ENCODE assay signal across 16 cellular contexts in the genomic region with DNA sequence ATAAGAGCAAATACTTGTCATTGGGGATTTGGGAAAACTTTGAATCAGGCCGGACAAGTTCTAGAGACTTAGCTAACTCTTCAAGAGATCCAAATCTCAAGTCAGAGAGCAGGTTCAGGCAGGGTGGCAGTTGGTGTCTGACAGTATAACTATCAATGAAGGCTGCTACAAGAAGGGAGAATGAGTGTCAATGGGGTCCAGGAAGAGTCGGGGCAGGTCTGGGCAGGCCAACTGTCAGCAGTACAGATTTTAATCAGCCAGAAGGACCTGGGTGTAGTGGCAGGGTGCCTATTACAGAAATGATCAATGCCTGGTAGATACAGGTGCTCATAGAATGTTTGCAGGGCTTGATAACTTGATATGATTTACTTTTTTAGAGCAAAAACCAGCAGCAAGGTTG.
DNase-seq lines count a peak whose midpoint lies in the region; ATAC-seq and TF ChIP-seq lines count a peak whose summit lies in the region.
"Had no signal": no experiment of that assay in that cellular context is flagged by ENCODE, and none has a peak within 500 bp of the region (broad histone marks: within the 10 kb centered on the region; RNA-seq: fewer than 3 reads in every experiment).

No MANE protein-coding gene starts in this region.

- 55% methylated on average over 2 of the region's 2 CpGs for WGBS in SK-N-SH (ENCODE audit: low lambda C conversion rate)

- in situ Hi-C loops in brain microvascular endothelial cell (cut with HindIII; ENCODE audit: low pct_ligation_motif_present, low sequenced_read_pairs) = no loop called here

- CTCF ChIA-PET in SK-N-SH (lab: Yijun Ruan, JAX) = interaction anchor here (1.4 kb wide), 1 partner anchor 16 kb away, joined by 5 read pairs; no protein-coding TSS in a partner anchor

- ATAC-seq in GM18867 (IDR thresholded peaks at IDR 0.05; ENCODE audit: unreplicated experiment) = peak; percentile 88
- no peak for ATAC-seq in GM23338
- no peak for ATAC-seq in HG02884 (IDR thresholded peaks at IDR 0.05; ENCODE audit: unreplicated experiment)

- no peak for TF ChIP-seq CTCF in GM23338 (conservative IDR thresholded peaks at IDR 0.05; ENCODE audit: low read depth in 2 of 2)
- no peak for TF ChIP-seq CTCF in WERI-Rb-1 (IDR thresholded peaks at IDR 0.05; ENCODE audit: low read depth, low read length)
- no peak for TF ChIP-seq CTCF in SK-N-SH (IDR thresholded peaks at IDR 0.05)
- TF ChIP-seq CTCF in brain microvascular endothelial cell (IDR thresholded peaks at IDR 0.05; ENCODE audit: low read depth, low read length, missing control alignments) = no peak

- no peak overlapping the region for H3K4me3 Mint-ChIP-seq in GM23338
- H3K4me3 Mint-ChIP-seq: activated CD4-positive, alpha-beta memory T cell treated with anti-CD3 and anti-CD28 coated beads for 36 hours had no signal

- H3K4me2 ChIP-seq in GM23338 (no peak overlapping the region), SK-N-SH (no peak overlapping the region)
- H3K4me2 ChIP-seq: PC-9 had no signal

- H3K36me3 ChIP-seq in GM23338 (ENCODE audit: insufficient read depth) (no peaks in the 10 kb centered on the region), WERI-Rb-1 (no peaks in the 10 kb centered on the region), SK-N-SH (replicated peaks in 1 of 2; ENCODE audit: control insufficient read depth in 1 of 2, insufficient read depth in 2 of 2, low read length in 1 of 2) (no peaks in the 10 kb centered on the region), brain microvascular endothelial cell (replicated peaks) (no peaks in the 10 kb centered on the region)
- H3K36me3 ChIP-seq: thyroid gland had no signal

- H3K36me3 Mint-ChIP-seq in GM23338 (ENCODE audit: low read depth) = no peaks in the 10 kb centered on the region
- H3K36me3 Mint-ChIP-seq: activated CD4-positive, alpha-beta memory T cell treated with anti-CD3 and anti-CD28 coated beads for 36 hours had no signal

- H3K4me3 ChIP-seq in GM23338 = no peak overlapping the region
- H3K4me3 ChIP-seq in WERI-Rb-1 (ENCODE audit: low read depth, low read length) = no peak overlapping the region
- no peak overlapping the region for H3K4me3 ChIP-seq in SK-N-SH (ENCODE audit: low read depth in 2 of 2, low read length in 1 of 2)
- no peak overlapping the region for H3K4me3 ChIP-seq in brain microvascular endothelial cell (ENCODE audit: low read depth, low read length)
- H3K4me3 ChIP-seq: PC-9, thyroid gland had no signal

- no peak for TF ChIP-seq EP300 in SK-N-SH (IDR thresholded peaks at IDR 0.05; ENCODE audit: borderline replicate concordance in 1 of 2, low read depth in 1 of 2, low read length in 1 of 2)

- no peaks in the 10 kb centered on the region for H3F3A ChIP-seq in GM23338 (replicated peaks; ENCODE audit: low read depth)
- H3F3A ChIP-seq in SK-N-SH (replicated peaks; ENCODE audit: insufficient read depth) = no peaks in the 10 kb centered on the region

- no peak overlapping the region for H3K27ac ChIP-seq in GM23338 (ENCODE audit: low read depth)
- H3K27ac ChIP-seq in WERI-Rb-1 = no peak overlapping the region
- no peak overlapping the region for H3K27ac ChIP-seq in SK-N-SH (ENCODE audit: low read depth in 2 of 2, low read length in 1 of 2)
- H3K27ac ChIP-seq in brain microvascular endothelial cell = no peak overlapping the region
- H3K27ac ChIP-seq: parathyroid adenoma, PC-9, thyroid gland had no signal

- H3K27ac Mint-ChIP-seq in GM23338 = 0 out of 2 replicates have a peak overlapping the region, but pooled peaks have one; percentile 5
- H3K27ac Mint-ChIP-seq: activated CD4-positive, alpha-beta memory T cell treated with anti-CD3 and anti-CD28 coated beads for 36 hours had no signal

- H4K20me1 ChIP-seq in GM23338 (replicated peaks; ENCODE audit: insufficient read depth) = no peaks in the 10 kb centered on the region
- no peaks in the 10 kb centered on the region for H4K20me1 ChIP-seq in SK-N-SH (ENCODE audit: insufficient read depth)

- H3K9ac ChIP-seq in SK-N-SH = no peak overlapping the region
- H3K9ac ChIP-seq: parathyroid adenoma had no signal

- no peaks in the 10 kb centered on the region for H3K27me3 ChIP-seq in GM23338 (ENCODE audit: insufficient read depth)
- no peaks in the 10 kb centered on the region for H3K27me3 ChIP-seq in WERI-Rb-1 (ENCODE audit: insufficient read depth, low read depth, severe bottlenecking)
- no peaks in the 10 kb centered on the region for H3K27me3 ChIP-seq in SK-N-SH (ENCODE audit: insufficient read depth)
- H3K27me3 ChIP-seq in brain microvascular endothelial cell (replicated peaks) = no peaks in the 10 kb centered on the region
- H3K27me3 ChIP-seq: thyroid gland had no signal

- no peak overlapping the region for H2AFZ ChIP-seq in GM23338
- H2AFZ ChIP-seq in SK-N-SH (ENCODE audit: low read depth) = no peak overlapping the region
- H2AFZ ChIP-seq: parathyroid adenoma, PC-9 had no signal

- no peaks in the 10 kb centered on the region for H3K27me3 Mint-ChIP-seq in GM23338 (ENCODE audit: insufficient read depth, low read depth, poor library complexity)
- H3K27me3 Mint-ChIP-seq: activated CD4-positive, alpha-beta memory T cell treated with anti-CD3 and anti-CD28 coated beads for 36 hours had no signal

- no peaks in the 10 kb centered on the region for H3K9me3 Mint-ChIP-seq in GM23338

- DNase-seq in GM23338 (ENCODE audit: low spot score) (no peak), NCI-H1105 treated with DMSO at 0.1 percent for 48 hours (lab: John Stamatoyannopoulos, UW) (peak; percentile 88), WERI-Rb-1 (peak; percentile 10), SK-N-SH (no peak), brain microvascular endothelial cell (no peak)
- DNase-seq: activated CD4-positive, alpha-beta memory T cell treated with anti-CD3 and anti-CD28 coated beads for 36 hours; central memory CD4-positive, alpha-beta T cell; DMS 273 treated with DMSO at 0.1 percent for 48 hours; hypothalamus; NCI-H2107; PC-9; stimulated activated CD4-positive, alpha-beta T cell treated with anti-CD3 and anti-CD28 coated beads, Interleukin-4, amount 100 ng/mL, for 1 hour; thyroid gland had no signal

- H3K9me2 ChIP-seq in GM23338 (ENCODE audit: insufficient read depth) (no peaks in the 10 kb centered on the region), SK-N-SH (no peaks in the 10 kb centered on the region)

- TF ChIP-seq RAD21 in SK-N-SH (IDR thresholded peaks at IDR 0.05; ENCODE audit: low read length) = no peak

- no peaks in the 10 kb centered on the region for H3K4me1 ChIP-seq in GM23338 (ENCODE audit: insufficient read depth)
- no peaks in the 10 kb centered on the region for H3K4me1 ChIP-seq in SK-N-SH (ENCODE audit: control insufficient read depth in 1 of 2, insufficient read depth in 2 of 2, low read depth in 1 of 2, low read length in 1 of 2)
- H3K4me1 ChIP-seq: parathyroid adenoma, thyroid gland had no signal

- H3K79me2 ChIP-seq in GM23338 (replicated peaks; ENCODE audit: insufficient read depth) (no peaks in the 10 kb centered on the region), SK-N-SH (ENCODE audit: insufficient read depth) (no peaks in the 10 kb centered on the region)
- H3K79me2 ChIP-seq: parathyroid adenoma had no signal

- POLR2A ChIA-PET in SK-N-SH (lab: Yijun Ruan, JAX) = no interaction called here

- H3K4me1 Mint-ChIP-seq in GM23338 = no peaks in the 10 kb centered on the region

- H3K9me3 ChIP-seq in WERI-Rb-1 (ENCODE audit: severe bottlenecking) = no peaks in the 10 kb centered on the region
- no peaks in the 10 kb centered on the region for H3K9me3 ChIP-seq in SK-N-SH
- H3K9me3 ChIP-seq: thyroid gland had no signal

TF ChIP-seq in GM23338, 12 proteins besides CTCF, POLR2A, EP300 and RAD21 (continues in another document):
- TF ChIP-seq ZNF114 (CRISPR knock-in tag; IDR thresholded peaks at IDR 0.05) (no peak), ZNF331 (CRISPR knock-in tag; IDR thresholded peaks at IDR 0.05; ENCODE audit: low read depth) (no peak), EZH2 (IDR thresholded peaks at IDR 0.05; ENCODE audit: low read depth, unreplicated experiment) (no peak), JUNB (IDR thresholded peaks at IDR 0.05; ENCODE audit: unreplicated experiment) (no peak), STAT1 (IDR thresholded peaks at IDR 0.05; ENCODE audit: unreplicated experiment) (no peak), EZH2phosphoT487 (IDR thresholded peaks at IDR 0.05; ENCODE audit: unreplicated experiment) (no peak)
- TF ChIP-seq, protein P1, sequence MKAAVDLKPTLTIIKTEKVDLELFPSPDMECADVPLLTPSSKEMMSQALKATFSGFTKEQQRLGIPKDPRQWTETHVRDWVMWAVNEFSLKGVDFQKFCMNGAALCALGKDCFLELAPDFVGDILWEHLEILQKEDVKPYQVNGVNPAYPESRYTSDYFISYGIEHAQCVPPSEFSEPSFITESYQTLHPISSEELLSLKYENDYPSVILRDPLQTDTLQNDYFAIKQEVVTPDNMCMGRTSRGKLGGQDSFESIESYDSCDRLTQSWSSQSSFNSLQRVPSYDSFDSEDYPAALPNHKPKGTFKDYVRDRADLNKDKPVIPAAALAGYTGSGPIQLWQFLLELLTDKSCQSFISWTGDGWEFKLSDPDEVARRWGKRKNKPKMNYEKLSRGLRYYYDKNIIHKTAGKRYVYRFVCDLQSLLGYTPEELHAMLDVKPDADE (IDR thresholded peaks at IDR 0.05) = no peak

TF ChIP-seq in SK-N-SH, 30 proteins besides CTCF, POLR2A, EP300 and RAD21 (continues in another document):
- TF ChIP-seq FOXM1 (IDR thresholded peaks at IDR 0.05; ENCODE audit: low read depth) = no peak
- TF ChIP-seq RFX5 (IDR thresholded peaks at IDR 0.05; ENCODE audit: low read length) = no peak
- TF ChIP-seq TEAD4 (IDR thresholded peaks at IDR 0.05; ENCODE audit: borderline replicate concordance, insufficient read depth) = no peak
- no peak for TF ChIP-seq SMC3 (IDR thresholded peaks at IDR 0.05; ENCODE audit: low read depth, low read length)
- no peak for TF ChIP-seq SIN3A (IDR thresholded peaks at IDR 0.05; ENCODE audit: borderline replicate concordance, low read depth, low read length)
- TF ChIP-seq JUND (IDR thresholded peaks at IDR 0.05) = no peak
- no peak for TF ChIP-seq YY1 (IDR thresholded peaks at IDR 0.05; ENCODE audit: low read depth)
- no peak for TF ChIP-seq NRF1 (IDR thresholded peaks at IDR 0.05; ENCODE audit: low read depth, low read length)
- TF ChIP-seq, protein P2, sequence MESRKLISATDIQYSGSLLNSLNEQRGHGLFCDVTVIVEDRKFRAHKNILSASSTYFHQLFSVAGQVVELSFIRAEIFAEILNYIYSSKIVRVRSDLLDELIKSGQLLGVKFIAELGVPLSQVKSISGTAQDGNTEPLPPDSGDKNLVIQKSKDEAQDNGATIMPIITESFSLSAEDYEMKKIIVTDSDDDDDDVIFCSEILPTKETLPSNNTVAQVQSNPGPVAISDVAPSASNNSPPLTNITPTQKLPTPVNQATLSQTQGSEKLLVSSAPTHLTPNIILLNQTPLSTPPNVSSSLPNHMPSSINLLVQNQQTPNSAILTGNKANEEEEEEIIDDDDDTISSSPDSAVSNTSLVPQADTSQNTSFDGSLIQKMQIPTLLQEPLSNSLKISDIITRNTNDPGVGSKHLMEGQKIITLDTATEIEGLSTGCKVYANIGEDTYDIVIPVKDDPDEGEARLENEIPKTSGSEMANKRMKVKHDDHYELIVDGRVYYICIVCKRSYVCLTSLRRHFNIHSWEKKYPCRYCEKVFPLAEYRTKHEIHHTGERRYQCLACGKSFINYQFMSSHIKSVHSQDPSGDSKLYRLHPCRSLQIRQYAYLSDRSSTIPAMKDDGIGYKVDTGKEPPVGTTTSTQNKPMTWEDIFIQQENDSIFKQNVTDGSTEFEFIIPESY (IDR thresholded peaks at IDR 0.05; ENCODE audit: borderline replicate concordance, low read depth) = no peak

Comparison
In these comparisons a context has a peak if more than half of its experiments do, and no peak if none do; other contexts are left out.
1. DNase-seq: peak in NCI-H1105 treated with DMSO at 0.1 percent for 48 hours (single experiment) and WERI-Rb-1 (single experiment); none in GM23338 (single experiment), SK-N-SH (single experiment) and brain microvascular endothelial cell (single experiment).